In genomic region chr2:86703704-86704370, GRCh38 we compare ENCODE assay signal across 10 cellular contexts. TPM values are rescaled to one million over a fixed set of nuclear protein-coding genes. Genes with fewer than 3 reads are reported as not detected.
DNase-seq lines count a peak whose midpoint lies in the region; ATAC-seq and TF ChIP-seq lines count a peak whose summit lies in the region.
"Had no signal": no experiment of that assay in that cellular context is flagged by ENCODE, and none has a peak within 500 bp of the region (broad histone marks: within the 10 kb centered on the region; RNA-seq: fewer than 3 reads in every experiment).

No MANE protein-coding gene starts in this region.

- ATAC-seq in WTC11 (no peak), GM21367 (IDR thresholded peaks at IDR 0.05; ENCODE audit: unreplicated experiment) (no peak)
- ATAC-seq: left lobe of liver had no signal

- CTCF ChIA-PET in RWPE1 (lab: Yijun Ruan, JAX) (interaction anchor here (0.7 kb wide), 1 partner anchor 42 kb away, joined by 4 read pairs; no protein-coding TSS in a partner anchor), WTC11 (lab: Charles Lee) (no interaction called here)

- H3K4me3 Mint-ChIP-seq in WTC11, result no peak overlapping the region

- no peaks in the 10 kb centered on the region for H3F3A ChIP-seq in MM.1S (ENCODE audit: insufficient read depth, low read length)

- no peak overlapping the region for H2AFZ ChIP-seq in MM.1S (ENCODE audit: low read length)

- POLR2A ChIA-PET in RWPE1 (lab: Yijun Ruan, JAX; ENCODE audit: low non-redundant PET), result no interaction called here
- POLR2A ChIA-PET in WTC11 (lab: Charles Lee), result no interaction called here

- H3K4me1 ChIP-seq in stomach, result peaks cover 0 to 25% (median 12%) of the 10 kb centered on the region in 4 donors
- H3K4me1 ChIP-seq in MM.1S (ENCODE audit: low read length), result no peaks in the 10 kb centered on the region

- intact Hi-C loops in stomach (cut with DNase I; ENCODE audit: low total_unique reads), result loop anchor here (10.0 kb wide), 1 partner anchor 71 kb away; no protein-coding TSS in a partner anchor

- H3K36me3 Mint-ChIP-seq in WTC11, result peaks cover 5% of the 10 kb centered on the region

- no peaks in the 10 kb centered on the region for H3K79me2 ChIP-seq in MM.1S (ENCODE audit: low read length)

- H3K27ac ChIP-seq in RWPE1 (peak overlapping the region; percentile 79), stomach (peak overlapping the region; percentile 52 to 79 (median 67)), MM.1S (ENCODE audit: low read length) (no peak overlapping the region)

- H4K20me1 ChIP-seq in MM.1S (ENCODE audit: insufficient read depth, low read length), result no peaks in the 10 kb centered on the region

- DNase-seq in HPDE6-E6E7 (ENCODE audit: extremely low spot score), result peak; percentile 13
- peak; percentile 43 for DNase-seq in RWPE1 (ENCODE audit: low spot score)
- peak; percentile 35 for DNase-seq in globus pallidus (ENCODE audit: low spot score)
- peak; percentile 70 for DNase-seq in stomach
- DNase-seq in WTC11 (ENCODE audit: low spot score), result no peak
- no peak for DNase-seq in MM.1S
- DNase-seq: activated effector memory CD4-positive, alpha-beta T cell treated with anti-CD3 and anti-CD28 coated beads, Interleukin-2, amount 50 U/mL, for 16 hours; NCI-H2029 had no signal

- no peak overlapping the region for H3K9ac ChIP-seq in MM.1S (ENCODE audit: low read length)

- no peaks in the 10 kb centered on the region for H3K36me3 ChIP-seq in stomach
- no peaks in the 10 kb centered on the region for H3K36me3 ChIP-seq in MM.1S (replicated peaks; ENCODE audit: insufficient read depth, low read length)

- no peaks in the 10 kb centered on the region for H3K9me3 ChIP-seq in stomach
- H3K9me3 ChIP-seq in MM.1S (replicated peaks; ENCODE audit: insufficient read depth, low read length), result no peaks in the 10 kb centered on the region

- no peak overlapping the region for H3K4me2 ChIP-seq in MM.1S (ENCODE audit: low read depth, low read length)

- no peak for TF ChIP-seq POLR2A in stomach (IDR thresholded peaks at IDR 0.05)

- no peaks in the 10 kb centered on the region for H3K4me1 Mint-ChIP-seq in WTC11

- H3K27ac Mint-ChIP-seq in WTC11, result no peak overlapping the region

- 25 to 31% (median 29%) methylated on average over 14 of the region's 14 CpGs for WGBS in stomach, 5 donors

- H3K9me3 Mint-ChIP-seq in WTC11, result peaks cover 20% of the 10 kb centered on the region

- no peaks in the 10 kb centered on the region for H3K9me2 ChIP-seq in MM.1S (replicated peaks; ENCODE audit: insufficient read depth, low read length)

- TF ChIP-seq CTCF in RWPE1 (conservative IDR thresholded peaks at IDR 0.05; ENCODE audit: low read depth) (0 out of 2 replicates have a peak, but pooled peaks have one; percentile 16), stomach (IDR thresholded peaks at IDR 0.05) (peak in 1 of 7 experiments; percentile 17), WTC11 (IDR thresholded peaks at IDR 0.05) (no peak), MM.1S (IDR thresholded peaks at IDR 0.05; ENCODE audit: low read length) (no peak)

- H3K27me3 ChIP-seq in stomach (no peaks in the 10 kb centered on the region), MM.1S (replicated peaks; ENCODE audit: insufficient read depth, low read length) (no peaks in the 10 kb centered on the region)

- H3K4me3 ChIP-seq in stomach (peak overlapping the region in 1 of 4 donors; percentile 28), MM.1S (ENCODE audit: low read length) (no peak overlapping the region)

- H3K27me3 Mint-ChIP-seq in WTC11 (ENCODE audit: low read depth), result no peaks in the 10 kb centered on the region; the same call in 1 of the 2 replicates

- no peak for TF ChIP-seq EP300 in stomach (IDR thresholded peaks at IDR 0.05)

TF ChIP-seq in WTC11, 78 proteins besides CTCF, POLR2A, EP300 and RAD21:
- TF ChIP-seq ERG (CRISPR knock-in tag; IDR thresholded peaks at IDR 0.05) (no peak), ZNF263 (CRISPR knock-in tag; IDR thresholded peaks at IDR 0.05; ENCODE audit: low read depth) (no peak), ZNF425 (CRISPR knock-in tag; conservative IDR thresholded peaks at IDR 0.05) (no peak), ZNF317 (CRISPR knock-in tag; IDR thresholded peaks at IDR 0.05; ENCODE audit: borderline replicate concordance, low read depth) (no peak), EMX1 (CRISPR knock-in tag; IDR thresholded peaks at IDR 0.05) (no peak), USF2 (CRISPR knock-in tag; IDR thresholded peaks at IDR 0.05) (no peak)
TF ChIP-seq in WTC11: peak in this region for 0.

RNA-seq across cellular contexts. Expression of gene RMND5A, which starts 16.3 kb away (rescaled TPM):
- total RNA-seq in stomach (100 to 1,000 TPM in 1 of 5 donors, 10 to 100 TPM in 4; 19.8 to 111 (median 46.9) TPM), WTC11 (2021) (54.4 to 55.4 TPM (median 54.5 TPM) in 3 replicates)
- 1 to 10 TPM; 7.3 to 9.5 (median 8.9) TPM for polyA plus RNA-seq in stomach

Comparison
In these comparisons a context has a peak if more than half of its experiments do, and no peak if none do; other contexts are left out.
1. DNase-seq: peak in HPDE6-E6E7 (single experiment), RWPE1 (single experiment), globus pallidus (single experiment) and stomach (single experiment); none in WTC11 (single experiment) and MM.1S (single experiment).